8 cellular contexts compared by ENCODE assay signal in the genomic region with DNA sequence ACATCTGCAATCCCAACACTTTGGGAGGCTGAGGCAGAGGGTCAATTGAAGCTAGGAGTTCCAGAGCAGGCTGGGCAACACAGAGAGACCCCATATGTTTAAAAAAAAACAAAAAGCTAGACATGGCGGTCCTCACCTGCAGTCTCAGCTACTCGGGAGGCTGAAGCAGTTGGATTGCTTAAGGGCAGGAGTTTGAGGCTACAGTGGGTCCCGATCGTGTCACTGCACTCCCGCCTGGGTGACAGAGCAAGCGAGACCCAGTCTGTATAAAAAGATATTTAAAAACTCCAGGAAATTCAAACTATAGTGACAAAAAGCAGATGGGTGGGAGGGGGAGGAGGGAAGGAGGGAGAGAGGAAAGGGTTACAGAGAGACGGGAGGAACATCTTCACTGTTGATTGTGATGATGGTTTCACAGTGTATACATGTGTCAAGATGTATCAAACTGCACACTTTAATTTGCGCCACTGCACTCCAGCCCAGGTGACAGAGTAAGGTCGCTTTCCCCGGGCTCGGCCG. TPM values are rescaled to one million over a fixed set of nuclear protein-coding genes. Genes with fewer than 3 reads are reported as not detected.
DNase-seq lines count a peak whose midpoint lies in the region; ATAC-seq, FAIRE-seq and TF ChIP-seq lines count a peak whose summit lies in the region.

No MANE protein-coding gene starts in this region.

- H4K20me1 ChIP-seq in neural progenitor cell (ENCODE audit: low read depth): no peaks in the 10 kb centered on the region

- no peak for FAIRE-seq in GM12891 (lab: Jason Lieb, UNC)

- H3K27me3 ChIP-seq in effector memory CD4-positive, alpha-beta T cell (replicated peaks; ENCODE audit: control insufficient read depth, insufficient read depth, low read length, poor library complexity, severe bottlenecking): no peaks in the 10 kb centered on the region
- no peaks in the 10 kb centered on the region for H3K27me3 ChIP-seq in neural progenitor cell

- H3K4me3 ChIP-seq in effector memory CD4-positive, alpha-beta T cell (ENCODE audit: insufficient read depth, low read depth, low read length, poor library complexity, severe bottlenecking): peak overlapping the region; percentile 99
- peak overlapping the region; percentile 93 for H3K4me3 ChIP-seq in neural progenitor cell

- DNase-seq in Right ventricle myocardium superior: no peak
- DNase-seq in left cardiac atrium: no peak
- DNase-seq in effector memory CD4-positive, alpha-beta T cell: no peak
- no peak for DNase-seq in neural progenitor cell (ENCODE audit: low spot score)
- no peak for DNase-seq in GM12891 (ENCODE audit: insufficient read length, low spot score)
- DNase-seq in hippocampal formation (lab: John Stamatoyannopoulos, UW): no peak

- H3K9me3 ChIP-seq in effector memory CD4-positive, alpha-beta T cell (ENCODE audit: control insufficient read depth, low read length): no peaks in the 10 kb centered on the region
- H3K9me3 ChIP-seq in neural progenitor cell (ENCODE audit: low read depth): no peaks in the 10 kb centered on the region

- H3K9ac ChIP-seq in neural progenitor cell: peak overlapping the region; percentile 90

- peak overlapping the region; percentile 87 for H3K27ac Mint-ChIP-seq in neural progenitor cell

- peaks cover 3% of the 10 kb centered on the region for H3K36me3 ChIP-seq in effector memory CD4-positive, alpha-beta T cell (ENCODE audit: control insufficient read depth, insufficient read depth, low read length)
- H3K36me3 ChIP-seq in neural progenitor cell: no peaks in the 10 kb centered on the region

- peak overlapping the region; percentile 29 for H2AFZ ChIP-seq in neural progenitor cell (replicated peaks)

- H3K4me1 ChIP-seq in effector memory CD4-positive, alpha-beta T cell (ENCODE audit: control insufficient read depth, insufficient read depth, low read length, poor library complexity, severe bottlenecking): peaks cover 9% of the 10 kb centered on the region
- peaks cover 18% of the 10 kb centered on the region for H3K4me1 ChIP-seq in neural progenitor cell

- H3K4me3 Mint-ChIP-seq in neural progenitor cell: peak overlapping the region; percentile 94

- H3K4me1 Mint-ChIP-seq in neural progenitor cell: peaks cover 29% of the 10 kb centered on the region

- peaks cover 13% of the 10 kb centered on the region for H3K36me3 Mint-ChIP-seq in neural progenitor cell

- no peaks in the 10 kb centered on the region for H3K27me3 Mint-ChIP-seq in neural progenitor cell (ENCODE audit: insufficient read depth, low read depth)

- peak; percentile 34 for ATAC-seq in Right ventricle myocardium superior (ENCODE audit: poor library complexity)
- ATAC-seq in left cardiac atrium: no peak
- no peak for ATAC-seq in GM18517 (IDR thresholded peaks at IDR 0.05; ENCODE audit: unreplicated experiment)

- TF ChIP-seq CTCF in neural progenitor cell (IDR thresholded peaks at IDR 0.05): no peak

- intact Hi-C loops in Right ventricle myocardium superior (cut with DNase I): no loop called here
- intact Hi-C loops in left cardiac atrium (cut with DNase I): no loop called here

- no peak for TF ChIP-seq POLR2A in GM12891 (IDR thresholded peaks at IDR 0.05; ENCODE audit: low read depth, low read length)

- peaks cover 83% of the 10 kb centered on the region for H3K79me2 ChIP-seq in neural progenitor cell (ENCODE audit: low read depth)

- peaks cover 22% of the 10 kb centered on the region for H3F3A ChIP-seq in neural progenitor cell (ENCODE audit: low read depth)

- peak overlapping the region; percentile 84 for H3K27ac ChIP-seq in effector memory CD4-positive, alpha-beta T cell (ENCODE audit: insufficient read depth, low read length, poor library complexity, severe bottlenecking)
- no peak overlapping the region for H3K27ac ChIP-seq in neural progenitor cell

- H3K9me3 Mint-ChIP-seq in neural progenitor cell: peaks cover 3% of the 10 kb centered on the region

- H3K4me2 ChIP-seq in neural progenitor cell: peak overlapping the region; percentile 89

TF ChIP-seq in PFSK-1, 5 proteins besides CTCF, POLR2A, EP300 and RAD21:
- TF ChIP-seq, protein P1, sequence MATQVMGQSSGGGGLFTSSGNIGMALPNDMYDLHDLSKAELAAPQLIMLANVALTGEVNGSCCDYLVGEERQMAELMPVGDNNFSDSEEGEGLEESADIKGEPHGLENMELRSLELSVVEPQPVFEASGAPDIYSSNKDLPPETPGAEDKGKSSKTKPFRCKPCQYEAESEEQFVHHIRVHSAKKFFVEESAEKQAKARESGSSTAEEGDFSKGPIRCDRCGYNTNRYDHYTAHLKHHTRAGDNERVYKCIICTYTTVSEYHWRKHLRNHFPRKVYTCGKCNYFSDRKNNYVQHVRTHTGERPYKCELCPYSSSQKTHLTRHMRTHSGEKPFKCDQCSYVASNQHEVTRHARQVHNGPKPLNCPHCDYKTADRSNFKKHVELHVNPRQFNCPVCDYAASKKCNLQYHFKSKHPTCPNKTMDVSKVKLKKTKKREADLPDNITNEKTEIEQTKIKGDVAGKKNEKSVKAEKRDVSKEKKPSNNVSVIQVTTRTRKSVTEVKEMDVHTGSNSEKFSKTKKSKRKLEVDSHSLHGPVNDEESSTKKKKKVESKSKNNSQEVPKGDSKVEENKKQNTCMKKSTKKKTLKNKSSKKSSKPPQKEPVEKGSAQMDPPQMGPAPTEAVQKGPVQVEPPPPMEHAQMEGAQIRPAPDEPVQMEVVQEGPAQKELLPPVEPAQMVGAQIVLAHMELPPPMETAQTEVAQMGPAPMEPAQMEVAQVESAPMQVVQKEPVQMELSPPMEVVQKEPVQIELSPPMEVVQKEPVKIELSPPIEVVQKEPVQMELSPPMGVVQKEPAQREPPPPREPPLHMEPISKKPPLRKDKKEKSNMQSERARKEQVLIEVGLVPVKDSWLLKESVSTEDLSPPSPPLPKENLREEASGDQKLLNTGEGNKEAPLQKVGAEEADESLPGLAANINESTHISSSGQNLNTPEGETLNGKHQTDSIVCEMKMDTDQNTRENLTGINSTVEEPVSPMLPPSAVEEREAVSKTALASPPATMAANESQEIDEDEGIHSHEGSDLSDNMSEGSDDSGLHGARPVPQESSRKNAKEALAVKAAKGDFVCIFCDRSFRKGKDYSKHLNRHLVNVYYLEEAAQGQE (IDR thresholded peaks at IDR 0.05; ENCODE audit: insufficient read depth in 1 of 2, low read depth in 2 of 2, low read length in 2 of 2): no peak
- TF ChIP-seq FOXP2 (optimal IDR thresholded peaks at IDR 0.05; ENCODE audit: borderline replicate concordance, extremely low read depth, extremely low read length, insufficient read depth): no peak
- TF ChIP-seq POLR2AphosphoS5 (IDR thresholded peaks at IDR 0.05; ENCODE audit: low read depth, low read length): no peak
- TF ChIP-seq SIN3A (IDR thresholded peaks at IDR 0.05; ENCODE audit: borderline replicate concordance, insufficient read depth, low read length): peak; percentile 23; the same call in 1 of the 2 replicates

TF ChIP-seq in GM12891, 5 proteins besides CTCF, POLR2A, EP300 and RAD21:
- TF ChIP-seq PAX5 (IDR thresholded peaks at IDR 0.05; ENCODE audit: insufficient read depth, low read length, severe bottlenecking) (no peak), SPI1 (IDR thresholded peaks at IDR 0.05; ENCODE audit: low read depth, low read length) (no peak), POU2F2 (IDR thresholded peaks at IDR 0.05; ENCODE audit: low read depth, low read length) (no peak), TAF1 (IDR thresholded peaks at IDR 0.05; ENCODE audit: low read depth, low read length) (no peak), POLR2AphosphoS5 (IDR thresholded peaks at IDR 0.05; ENCODE audit: low read depth, low read length) (no peak)

RNA-seq across cellular contexts. Expression of gene ZNF236, which starts 0.9 kb away (rescaled TPM):
- total RNA-seq in Right ventricle myocardium superior: 11.7 TPM
- 10 to 100 TPM; 11.7 to 12.1 TPM for total RNA-seq in left cardiac atrium
- 8.7 TPM for polyA plus RNA-seq in PFSK-1 (2012; ENCODE audit: insufficient read length, low read depth)
- total RNA-seq in neural progenitor cell (ENCODE audit: low replicate concordance): 11.5 and 14.3 TPM in 2 replicates
- 2.4 TPM for polyA plus RNA-seq in GM12891 (2012; ENCODE audit: low read depth, missing spikeins)
